ENCODE assay signal across 39 cellular contexts in the genomic region with DNA sequence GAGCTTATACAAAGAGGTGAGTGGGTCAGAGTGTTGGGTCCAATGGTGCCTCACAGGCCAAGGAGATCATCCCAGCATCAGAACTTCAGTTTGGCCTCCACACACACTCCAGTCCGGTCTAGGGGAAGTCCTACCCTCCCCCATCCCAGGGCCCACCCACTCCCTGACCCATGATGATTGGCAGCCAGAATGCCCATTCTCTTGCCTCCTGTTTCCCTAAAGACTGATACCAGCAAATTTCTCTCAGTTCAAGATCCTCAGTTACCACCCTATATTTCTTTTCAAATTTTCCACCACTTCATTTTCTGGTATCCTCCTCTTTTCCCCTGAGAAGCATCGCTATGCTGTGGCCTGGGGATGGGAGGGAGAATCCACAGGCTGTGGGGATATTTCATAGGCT. TPM values are rescaled to one million over a fixed set of nuclear protein-coding genes. Genes with fewer than 3 reads are reported as not detected.
"Had no signal": no experiment of that assay in that cellular context is flagged by ENCODE, and none has a peak within 500 bp of the region (broad histone marks: within the 10 kb centered on the region; RNA-seq: fewer than 3 reads in every experiment).

No MANE protein-coding gene starts in this region.

- H3K4me3 ChIP-seq: MG63 had no signal

- H3K9me3 ChIP-seq: MG63 had no signal

- DNase-seq: Karpas-422, Kasumi-1, MG63, MM.1S, MV-4-11, NCI-H1048, NCI-H1092, NCI-H1092 treated with DMSO at 0.1 percent for 48 hours, NCI-H1105, NCI-H1105 treated with DMSO at 0.1 percent for 48 hours, NCI-H1417, NCI-H1417 treated with DMSO at 0.1 percent for 48 hours, NCI-H1436, NCI-H1436 treated with DMSO at 0.1 percent for 48 hours, NCI-H146, NCI-H1694, NCI-H1694 treated with DMSO at 0.1 percent for 48 hours, NCI-H187, NCI-H187 treated with DMSO at 0.1 percent for 48 hours, NCI-H1930, NCI-H2029, NCI-H2029 treated with DMSO at 0.1 percent for 48 hours, NCI-H2081, NCI-H2081 treated with DMSO at 0.1 percent for 48 hours, NCI-H2107, NCI-H2171, NCI-H2171 treated with DMSO at 0.1 percent for 48 hours, NCI-H2227 treated with DMSO at 0.1 percent for 48 hours, NCI-H226, NCI-H345, NCI-H446, NCI-H446 treated with DMSO at 0.1 percent for 48 hours, NCI-H510A, NCI-H510A treated with DMSO at 0.1 percent for 48 hours, NCI-H524, NCI-H524 treated with DMSO at 0.1 percent for 48 hours had no signal

- H3K36me3 ChIP-seq: MG63 had no signal

RNA-seq across cellular contexts. Expression of gene DRD1, which starts 21.9 kb away (rescaled TPM):
- total RNA-seq: LHCN-M2, MCF 10A, NCI-H460 had no signal
